Comparison of ENCODE assay signal across 20 cellular contexts in genomic region chr13:109483369-109483768, GRCh38.
"Had no signal": no experiment of that assay in that cellular context is flagged by ENCODE, and none has a peak within 500 bp of the region (broad histone marks: within the 10 kb centered on the region; RNA-seq: fewer than 3 reads in every experiment).

No MANE protein-coding gene starts in this region.

- H3K36me3 Mint-ChIP-seq: activated CD8-positive, alpha-beta memory T cell treated with anti-CD3 and anti-CD28 coated beads, Interleukin-2, amount 10 ng/mL, durations not matched to agents 7 days and 5 days; activated naive CD8-positive, alpha-beta T cell treated with anti-CD3 and anti-CD28 coated beads, Interleukin-2, amount 10 ng/mL, durations not matched to agents 7 days and 5 days; brain; T-cell had no signal

- H3K4me1 Mint-ChIP-seq: activated B cell treated with CpG ODN at 0.5 μM for 24 hours; activated CD4-positive, alpha-beta memory T cell treated with anti-CD3 and anti-CD28 coated beads, Interleukin-2, amount 10 ng/mL, durations not matched to agents 7 days and 5 days; activated CD8-positive, alpha-beta memory T cell treated with anti-CD3 and anti-CD28 coated beads, Interleukin-2, amount 10 ng/mL, durations not matched to agents 7 days and 5 days; central memory CD8-positive, alpha-beta T cell had no signal

- H3K4me3 ChIP-seq: hepatocyte, lower lobe of right lung, suprapubic skin, transverse colon, vagina had no signal

- H3K27me3 Mint-ChIP-seq: activated B cell treated with CpG ODN at 0.5 μM for 24 hours; activated CD4-positive, alpha-beta memory T cell treated with anti-CD3 and anti-CD28 coated beads, Interleukin-2, amount 10 ng/mL, durations not matched to agents 7 days and 5 days; activated CD8-positive, alpha-beta memory T cell treated with anti-CD3 and anti-CD28 coated beads, Interleukin-2, amount 10 ng/mL, durations not matched to agents 7 days and 5 days; activated naive CD8-positive, alpha-beta T cell treated with anti-CD3 and anti-CD28 coated beads, Interleukin-2, amount 10 ng/mL, durations not matched to agents 7 days and 5 days; brain; central memory CD8-positive, alpha-beta T cell; stimulated activated naive CD8-positive, alpha-beta T cell treated with anti-CD3 and anti-CD28 coated beads, Interleukin-15, Interleukin-2, amounts not matched to agents 100 ng/mL and 50 ng/mL, for 24 hours had no signal

- DNase-seq: activated B cell treated with CpG ODN at 0.5 μM for 24 hours; activated CD4-positive, alpha-beta memory T cell treated with anti-CD3 and anti-CD28 coated beads, Interleukin-2, amount 10 ng/mL, durations not matched to agents 7 days and 5 days; activated CD4-positive, alpha-beta T cell treated with anti-CD3 and anti-CD28 coated beads for 48 hours; activated CD8-positive, alpha-beta memory T cell treated with anti-CD3 and anti-CD28 coated beads, Interleukin-2, amount 10 ng/mL, durations not matched to agents 7 days and 5 days; activated naive CD4-positive, alpha-beta T cell; activated naive CD8-positive, alpha-beta T cell treated with anti-CD3 and anti-CD28 coated beads, Interleukin-2, amount 10 ng/mL, durations not matched to agents 7 days and 5 days; effector CD4-positive, alpha-beta T cell; left cardiac atrium; lower lobe of right lung; occipital lobe; T-cell; transverse colon had no signal

- H3K4me3 Mint-ChIP-seq: activated B cell treated with CpG ODN at 0.5 μM for 24 hours; activated CD4-positive, alpha-beta memory T cell treated with anti-CD3 and anti-CD28 coated beads, Interleukin-2, amount 10 ng/mL, durations not matched to agents 7 days and 5 days; activated CD8-positive, alpha-beta memory T cell treated with anti-CD3 and anti-CD28 coated beads, Interleukin-2, amount 10 ng/mL, durations not matched to agents 7 days and 5 days; activated naive CD8-positive, alpha-beta T cell treated with anti-CD3 and anti-CD28 coated beads, Interleukin-2, amount 10 ng/mL, durations not matched to agents 7 days and 5 days; brain; central memory CD8-positive, alpha-beta T cell; nephron; stimulated activated naive CD8-positive, alpha-beta T cell treated with anti-CD3 and anti-CD28 coated beads, Interleukin-15, Interleukin-2, amounts not matched to agents 100 ng/mL and 50 ng/mL, for 24 hours; T-cell had no signal

- H3K27ac Mint-ChIP-seq: activated B cell treated with CpG ODN at 0.5 μM for 24 hours; activated CD4-positive, alpha-beta memory T cell treated with anti-CD3 and anti-CD28 coated beads, Interleukin-2, amount 10 ng/mL, durations not matched to agents 7 days and 5 days; activated CD8-positive, alpha-beta memory T cell treated with anti-CD3 and anti-CD28 coated beads, Interleukin-2, amount 10 ng/mL, durations not matched to agents 7 days and 5 days; activated naive CD8-positive, alpha-beta T cell treated with anti-CD3 and anti-CD28 coated beads, Interleukin-2, amount 10 ng/mL, durations not matched to agents 7 days and 5 days; progenitor cell of endocrine pancreas; stimulated activated naive CD8-positive, alpha-beta T cell treated with anti-CD3 and anti-CD28 coated beads, Interleukin-15, Interleukin-2, amounts not matched to agents 100 ng/mL and 50 ng/mL, for 24 hours; T-cell had no signal

- H3K9me3 Mint-ChIP-seq: activated B cell treated with CpG ODN at 0.5 μM for 24 hours; activated CD4-positive, alpha-beta memory T cell treated with anti-CD3 and anti-CD28 coated beads, Interleukin-2, amount 10 ng/mL, durations not matched to agents 7 days and 5 days; activated naive CD8-positive, alpha-beta T cell treated with anti-CD3 and anti-CD28 coated beads, Interleukin-2, amount 10 ng/mL, durations not matched to agents 7 days and 5 days; stimulated activated naive CD8-positive, alpha-beta T cell treated with anti-CD3 and anti-CD28 coated beads, Interleukin-15, Interleukin-2, amounts not matched to agents 100 ng/mL and 50 ng/mL, for 24 hours; T-cell had no signal
